22 cellular contexts compared by ENCODE assay signal in the genomic region with DNA sequence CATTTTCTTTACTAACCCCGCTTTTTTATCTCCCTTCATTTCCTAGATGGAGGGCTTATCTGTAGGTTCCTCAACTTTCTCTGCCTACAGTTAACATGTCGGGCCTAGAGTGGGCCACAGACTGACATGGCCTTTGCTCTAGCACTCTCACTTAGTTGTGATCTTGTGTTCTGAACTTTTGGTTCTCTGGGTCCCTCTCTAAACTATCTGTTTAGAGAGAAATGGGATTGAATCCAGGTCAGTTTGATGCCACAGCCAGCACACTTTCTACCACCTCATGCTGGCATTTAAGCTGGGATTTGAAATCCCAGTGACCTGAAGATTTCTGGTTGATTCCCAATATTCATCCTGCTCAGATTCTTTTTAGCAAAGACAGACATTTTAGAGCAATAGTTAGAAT.
A peak's percentile ranks its signal among the peaks of the same experiment; 100 is the strongest.
DNase-seq lines count a peak whose midpoint lies in the region; ATAC-seq and TF ChIP-seq lines count a peak whose summit lies in the region.
"Had no signal": no experiment of that assay in that cellular context is flagged by ENCODE, and none has a peak within 500 bp of the region (broad histone marks: within the 10 kb centered on the region; RNA-seq: fewer than 3 reads in every experiment).

No MANE protein-coding gene starts in this region.

- H3K4me1 ChIP-seq in left ventricle myocardium inferior (no peaks in the 10 kb centered on the region), ascending aorta (peaks cover 7 to 13% of the 10 kb centered on the region in 2 donors), mesenchymal stem cell (ENCODE audit: control insufficient read depth, insufficient read depth, low read depth, low read length) (peaks cover 3% of the 10 kb centered on the region), tibial artery (peaks cover 0 to 34% (median 11%) of the 10 kb centered on the region in 4 donors)
- H3K4me1 ChIP-seq: A549, Caco-2 had no signal

- no peak overlapping the region for H3K4ac ChIP-seq in mesenchymal stem cell (ENCODE audit: low read depth in 1 of 2, low read length in 2 of 2)

- H4K8ac ChIP-seq in mesenchymal stem cell (ENCODE audit: low read length): no peak overlapping the region

- H3K4me3 ChIP-seq in left ventricle myocardium inferior (no peak overlapping the region), ascending aorta (no peak overlapping the region), mesenchymal stem cell (ENCODE audit: insufficient read depth in 1 of 2, low read depth in 1 of 2, low read length in 2 of 2) (no peak overlapping the region), tibial artery (no peak overlapping the region)
- H3K4me3 ChIP-seq: A549, K562 had no signal

- TF ChIP-seq CTCF in left ventricle myocardium inferior (IDR thresholded peaks at IDR 0.05; ENCODE audit: borderline replicate concordance) (no peak), ascending aorta (IDR thresholded peaks at IDR 0.05) (no peak), tibial artery (IDR thresholded peaks at IDR 0.05) (no peak)

- intact Hi-C loops in left ventricle myocardium inferior (cut with micrococcal nuclease): no loop called here
- intact Hi-C loops in Right ventricle myocardium superior (cut with DNase I): no loop called here
- intact Hi-C loops in ascending aorta (cut with DNase I): no loop called here
- intact Hi-C loops in tibial artery (cut with DNase I; ENCODE audit: low total_unique reads): no loop called here

- H3K18ac ChIP-seq in mesenchymal stem cell (ENCODE audit: low read depth in 1 of 2, low read length in 2 of 2): peak overlapping the region; percentile 43 to 84

- H3K14ac ChIP-seq in mesenchymal stem cell (ENCODE audit: low read length in 2 of 2): no peak overlapping the region

- peak overlapping the region; percentile 59 for H2BK120ac ChIP-seq in mesenchymal stem cell (ENCODE audit: low read depth, low read length)

- no peak overlapping the region for H3K9ac ChIP-seq in mesenchymal stem cell (ENCODE audit: low read length)

- no peak overlapping the region for H2AFZ ChIP-seq in mesenchymal stem cell (ENCODE audit: low read depth, low read length)

- DNase-seq in left ventricle myocardium inferior (no peak), Right ventricle myocardium superior (no peak), ascending aorta (ENCODE audit: low spot score in 2 of 2) (no peak), mesenchymal stem cell (no peak), tibial artery (no peak), HK-2 (ENCODE audit: unreplicated experiment) (no peak)
- DNase-seq: AML-193; Caco-2; CD4-positive, alpha-beta T cell; DMS153; DMS79; GF-D8; GOT3; H9; IMR-90 had no signal

- H3K36me3 ChIP-seq in left ventricle myocardium inferior: no peaks in the 10 kb centered on the region
- H3K36me3 ChIP-seq in ascending aorta: no peaks in the 10 kb centered on the region
- no peaks in the 10 kb centered on the region for H3K36me3 ChIP-seq in mesenchymal stem cell (ENCODE audit: control insufficient read depth in 1 of 2, insufficient read depth in 2 of 2, low read depth in 1 of 2, low read length in 2 of 2)
- H3K36me3 ChIP-seq in tibial artery: no peaks in the 10 kb centered on the region

- H3K27me3 ChIP-seq in left ventricle myocardium inferior (ENCODE audit: low read depth) (no peaks in the 10 kb centered on the region), ascending aorta (no peaks in the 10 kb centered on the region), mesenchymal stem cell (ENCODE audit: control insufficient read depth in 1 of 2, insufficient read depth in 1 of 2, low read length in 2 of 2) (no peaks in the 10 kb centered on the region), tibial artery (no peaks in the 10 kb centered on the region)

- H2AK5ac ChIP-seq in mesenchymal stem cell (ENCODE audit: low read length, severe bottlenecking): no peak overlapping the region

- H3K27ac ChIP-seq in left ventricle myocardium inferior (replicated peaks): peak overlapping the region; percentile 22
- peak overlapping the region; percentile 72 to 81 for H3K27ac ChIP-seq in ascending aorta
- H3K27ac ChIP-seq in mesenchymal stem cell (ENCODE audit: low read length, poor library complexity, severe bottlenecking): peak overlapping the region; percentile 17
- H3K27ac ChIP-seq in tibial artery: peak overlapping the region; percentile 54 to 70
- H3K27ac ChIP-seq: 22Rv1, C4-2B, HL-60 had no signal

- H2BK5ac ChIP-seq in mesenchymal stem cell (ENCODE audit: low read depth, low read length, poor library complexity, severe bottlenecking): no peak overlapping the region

- H3K9me3 ChIP-seq in left ventricle myocardium inferior (replicated peaks) (peaks cover 3% of the 10 kb centered on the region), ascending aorta (no peaks in the 10 kb centered on the region), mesenchymal stem cell (ENCODE audit: control insufficient read depth, low read length) (peaks cover 4% of the 10 kb centered on the region), tibial artery (no peaks in the 10 kb centered on the region)
- H3K9me3 ChIP-seq: Caco-2 had no signal

- peak overlapping the region; percentile 59 for H4K91ac ChIP-seq in mesenchymal stem cell (ENCODE audit: low read length)

- WGBS in mesenchymal stem cell: 84% methylated on average over 2 of the region's 2 CpGs

- no peak overlapping the region for H3K4me2 ChIP-seq in mesenchymal stem cell (ENCODE audit: low read length, poor library complexity, severe bottlenecking)
- H3K4me2 ChIP-seq: A549 had no signal

- peak overlapping the region; percentile 86 to 93 for H2BK12ac ChIP-seq in mesenchymal stem cell (ENCODE audit: low read length in 2 of 2)

- H3K23ac ChIP-seq in mesenchymal stem cell (ENCODE audit: low read length in 2 of 2): no peak overlapping the region

- ATAC-seq in Right ventricle myocardium superior (ENCODE audit: poor library complexity) (no peak), HG03571 (IDR thresholded peaks at IDR 0.05; ENCODE audit: unreplicated experiment) (no peak), GM18517 (IDR thresholded peaks at IDR 0.05; ENCODE audit: unreplicated experiment) (no peak)
- ATAC-seq: A549, K562 had no signal

- no peaks in the 10 kb centered on the region for H3K79me1 ChIP-seq in mesenchymal stem cell (replicated peaks; ENCODE audit: low read length, poor library complexity, severe bottlenecking)

- peak overlapping the region; percentile 67 for H2BK15ac ChIP-seq in mesenchymal stem cell (ENCODE audit: low read depth, poor library complexity, severe bottlenecking)

Comparison
In these comparisons a context has a peak if more than half of its experiments do, and no peak if none do; other contexts are left out.
1. H3K27ac ChIP-seq: peak in every context shown above with its lines; median percentile 76 in ascending aorta; 62 in tibial artery; 22 in left ventricle myocardium inferior; 17 in mesenchymal stem cell.